Comparison of ENCODE assay signal across 14 cellular contexts in genomic region chr21:35840949-35841348, GRCh38.
"Had no signal": no experiment of that assay in that cellular context is flagged by ENCODE, and none has a peak within 500 bp of the region (broad histone marks: within the 10 kb centered on the region; RNA-seq: fewer than 3 reads in every experiment).

No MANE protein-coding gene starts in this region.

- H3K4me3 Mint-ChIP-seq: mesothelial cell of epicardium; naive B cell; natural killer cell treated with Interleukin-12 subunit alpha and Interleukin-12 subunit beta and Interleukin-15 and Interleukin-18, amount 100 ng/mL, for 72 hours; stimulated activated memory B cell treated with anti-CD40 and anti-IgM and Interleukin-4, amounts not matched to agents 10 μg/mL and 1 μg/mL and 100 μg/mL, for 72 hours; stimulated activated naive CD8-positive, alpha-beta T cell treated with anti-CD3 and anti-CD28 coated beads, Interleukin-15, amount 100 ng/mL, for 72 hours had no signal

- H3K36me3 ChIP-seq: lower lobe of right lung, ovary, right atrium auricular region, right lobe of liver, tibial nerve, upper lobe of left lung had no signal

- H3K27ac Mint-ChIP-seq: mesothelial cell of epicardium; naive B cell; natural killer cell treated with Interleukin-12 subunit alpha and Interleukin-12 subunit beta and Interleukin-15 and Interleukin-18, amount 100 ng/mL, for 72 hours; progenitor cell of endocrine pancreas; stimulated activated memory B cell treated with anti-CD40 and anti-IgM and Interleukin-4, amounts not matched to agents 10 μg/mL and 1 μg/mL and 100 μg/mL, for 72 hours; stimulated activated naive CD8-positive, alpha-beta T cell treated with anti-CD3 and anti-CD28 coated beads, Interleukin-15, amount 100 ng/mL, for 72 hours had no signal

- ATAC-seq: natural killer cell treated with Interleukin-12 subunit alpha and Interleukin-12 subunit beta and Interleukin-15 and Interleukin-18, amount 100 ng/mL, for 72 hours; stimulated activated memory B cell treated with anti-CD40 and anti-IgM and Interleukin-4, amounts not matched to agents 10 μg/mL and 1 μg/mL and 100 μg/mL, for 72 hours had no signal

- H3K27me3 Mint-ChIP-seq: stimulated activated naive CD8-positive, alpha-beta T cell treated with anti-CD3 and anti-CD28 coated beads, Interleukin-15, amount 100 ng/mL, for 72 hours had no signal

- H3K4me1 ChIP-seq: lower lobe of right lung, upper lobe of left lung had no signal

- H3K9me3 Mint-ChIP-seq: mesothelial cell of epicardium; naive B cell; natural killer cell treated with Interleukin-12 subunit alpha and Interleukin-12 subunit beta and Interleukin-15 and Interleukin-18, amount 100 ng/mL, for 72 hours; stimulated activated memory B cell treated with anti-CD40 and anti-IgM and Interleukin-4, amounts not matched to agents 10 μg/mL and 1 μg/mL and 100 μg/mL, for 72 hours; stimulated activated naive CD8-positive, alpha-beta T cell treated with anti-CD3 and anti-CD28 coated beads, Interleukin-15, amount 100 ng/mL, for 72 hours had no signal

- H3K9me3 ChIP-seq: lower lobe of right lung, ovary, right atrium auricular region, right lobe of liver, tibial nerve, upper lobe of left lung had no signal

- H3K36me3 Mint-ChIP-seq: mesothelial cell of epicardium; naive B cell; natural killer cell treated with Interleukin-12 subunit alpha and Interleukin-12 subunit beta and Interleukin-15 and Interleukin-18, amount 100 ng/mL, for 72 hours; stimulated activated memory B cell treated with anti-CD40 and anti-IgM and Interleukin-4, amounts not matched to agents 10 μg/mL and 1 μg/mL and 100 μg/mL, for 72 hours had no signal

- H3K4me3 ChIP-seq: lower lobe of right lung, ovary, right atrium auricular region, right lobe of liver, smooth muscle cell, tibial nerve, upper lobe of left lung had no signal

- H3K4me1 Mint-ChIP-seq: naive B cell; stimulated activated memory B cell treated with anti-CD40 and anti-IgM and Interleukin-4, amounts not matched to agents 10 μg/mL and 1 μg/mL and 100 μg/mL, for 72 hours had no signal

- DNase-seq: lower lobe of right lung; stimulated activated CD4-positive, alpha-beta T cell treated with anti-CD3 and anti-CD28 coated beads, Interleukin-2, amount 100 ng/mL, for 48 hours had no signal

- H3K27ac ChIP-seq: lower lobe of right lung, ovary, right atrium auricular region, right lobe of liver, tibial nerve, upper lobe of left lung had no signal

- H3K27me3 ChIP-seq: ovary, right atrium auricular region, right lobe of liver, tibial nerve, upper lobe of left lung had no signal

- H3K4me2 ChIP-seq: smooth muscle cell had no signal
